8 cellular contexts compared by ENCODE assay signal in genomic region chr2:28390241-28390856, GRCh38. TPM values are rescaled to one million over a fixed set of nuclear protein-coding genes. Genes with fewer than 3 reads are reported as not detected.
DNase-seq lines count a peak whose midpoint lies in the region; ATAC-seq and TF ChIP-seq lines count a peak whose summit lies in the region.

No MANE protein-coding gene starts in this region.

- H3K9me3 ChIP-seq in OCI-LY3 (ENCODE audit: insufficient read depth, low read length) (no peaks in the 10 kb centered on the region), esophagus muscularis mucosa (no peaks in the 10 kb centered on the region), muscle layer of duodenum (ENCODE audit: control insufficient read depth in 1 of 2, low read length in 2 of 2) (no peaks in the 10 kb centered on the region)

- H4K20me1 ChIP-seq in OCI-LY3 (ENCODE audit: insufficient read depth, low read length): no peaks in the 10 kb centered on the region

- peak overlapping the region; percentile 79 for H3K9ac ChIP-seq in OCI-LY3 (ENCODE audit: low read length)

- intact Hi-C loops in esophagus muscularis mucosa (cut with DNase I): loop anchor here (2.0 to 10.0 kb wide), 2 partner anchors 616 to 684 kb away; partner anchors contain the start of gene MRPL33

- peak; percentile 14 for TF ChIP-seq POLR2A in esophagus muscularis mucosa (IDR thresholded peaks at IDR 0.05; ENCODE audit: low read depth)

- ATAC-seq in HG03045 (IDR thresholded peaks at IDR 0.05; ENCODE audit: unreplicated experiment) (peak; percentile 20), GM18519 (IDR thresholded peaks at IDR 0.05; ENCODE audit: low FRiP score, unreplicated experiment) (no peak)

- peak; percentile 81 for TF ChIP-seq EP300 in esophagus muscularis mucosa (IDR thresholded peaks at IDR 0.05)

- H3K27me3 ChIP-seq in OCI-LY3 (ENCODE audit: low read depth, low read length): peaks cover 48% of the 10 kb centered on the region
- H3K27me3 ChIP-seq in esophagus muscularis mucosa: no peaks in the 10 kb centered on the region
- no peaks in the 10 kb centered on the region for H3K27me3 ChIP-seq in muscle layer of duodenum (ENCODE audit: low read depth, low read length)

- 0% methylated on average over 49 of the region's 53 CpGs for whole genome bisulfite sequencing in esophagus muscularis mucosa

- no peak overlapping the region for H3K27ac ChIP-seq in OCI-LY3 (ENCODE audit: low read length)
- H3K27ac ChIP-seq in esophagus muscularis mucosa (replicated peaks in 1 of 4): peak overlapping the region; percentile 99 to 100 (median 100)
- H3K27ac ChIP-seq in muscle layer of duodenum (ENCODE audit: low read length): peak overlapping the region; percentile 100

- peak overlapping the region; percentile 85 for H2AFZ ChIP-seq in OCI-LY3 (ENCODE audit: low read depth, low read length)

- no peak for TF ChIP-seq CTCF in OCI-LY3 (IDR thresholded peaks at IDR 0.05; ENCODE audit: low read depth, low read length)
- peak in 2 of 3 experiments; percentile 17 to 18 for TF ChIP-seq CTCF in esophagus muscularis mucosa (IDR thresholded peaks at IDR 0.05)

- peak; percentile 82 for DNase-seq in DMS53 (lab: John Stamatoyannopoulos, UW)
- peak; percentile 97 to 98 for DNase-seq in activated T-cell treated with anti-CD3 and anti-CD28 coated beads, Interleukin-2, amount 50 U/mL, for 48 hours
- peak; percentile 98 for DNase-seq in esophagus muscularis mucosa (ENCODE audit: extremely low spot score)
- DNase-seq in stimulated activated CD8-positive, alpha-beta memory T cell treated with anti-CD3 and anti-CD28 coated beads, Interleukin-7, amount 100 ng/mL, for 24 hours (ENCODE audit: low read depth): peak; percentile 85

- H3K4me1 ChIP-seq in OCI-LY3 (ENCODE audit: low read length) (peaks cover 5% of the 10 kb centered on the region; the same call in 1 of the 2 replicates), esophagus muscularis mucosa (peaks cover 11 to 17% (median 14%) of the 10 kb centered on the region in 4 donors), muscle layer of duodenum (ENCODE audit: control insufficient read depth in 1 of 2, insufficient read depth in 2 of 2, low read length in 2 of 2) (peaks cover 0 to 5% of the 10 kb centered on the region in 2 donors)

- H3K4me3 ChIP-seq in OCI-LY3 (ENCODE audit: low read length) (peak overlapping the region; percentile 83), esophagus muscularis mucosa (peak overlapping the region; percentile 86 to 98 (median 93)), muscle layer of duodenum (ENCODE audit: low read depth in 1 of 2, low read length in 2 of 2) (peak overlapping the region; percentile 81 to 86)

- peak overlapping the region; percentile 97 for H3K4me2 ChIP-seq in OCI-LY3 (ENCODE audit: low read length)

- H3K36me3 ChIP-seq in OCI-LY3 (replicated peaks; ENCODE audit: low read depth, low read length) (no peaks in the 10 kb centered on the region), esophagus muscularis mucosa (peaks cover 0 to 12% (median 0%) of the 10 kb centered on the region in 4 donors), muscle layer of duodenum (ENCODE audit: control insufficient read depth in 1 of 2, insufficient read depth in 2 of 2, low read length in 2 of 2) (peaks cover 0 to 19% of the 10 kb centered on the region in 2 donors)

- H3K79me2 ChIP-seq in OCI-LY3 (ENCODE audit: low read length): no peaks in the 10 kb centered on the region

RNA-seq across cellular contexts. Expression of gene FOSL2, which starts 2.3 kb away (rescaled TPM):
- total RNA-seq in esophagus muscularis mucosa: 100 to 1,000 TPM in 3 of 4 donors, 10 to 100 TPM in 1; 68.9 to 332 (median 176) TPM
